23 cellular contexts compared by ENCODE assay signal in the genomic region with DNA sequence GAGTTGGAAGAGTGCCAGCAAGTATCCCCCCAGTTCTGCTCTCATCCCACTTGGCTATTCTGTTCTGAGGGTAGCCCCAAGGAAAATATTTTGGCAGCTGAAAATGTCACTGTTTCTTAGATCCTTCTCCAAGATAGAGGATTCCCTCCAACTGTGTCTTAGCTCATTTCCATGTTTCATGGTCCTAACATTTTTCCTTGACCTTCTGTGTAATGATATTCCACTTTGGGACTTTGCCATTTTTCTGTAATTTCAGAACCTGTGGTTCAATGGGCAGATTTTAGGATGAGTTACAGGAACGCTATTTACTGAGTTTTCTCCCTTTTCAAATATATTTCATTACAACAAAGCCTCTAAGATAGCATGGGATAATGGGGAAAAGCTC. TPM values are rescaled to one million over a fixed set of nuclear protein-coding genes. Genes with fewer than 3 reads are reported as not detected.
DNase-seq lines count a peak whose midpoint lies in the region; ATAC-seq, FAIRE-seq and TF ChIP-seq lines count a peak whose summit lies in the region.
"Had no signal": no experiment of that assay in that cellular context is flagged by ENCODE, and none has a peak within 500 bp of the region (broad histone marks: within the 10 kb centered on the region; RNA-seq: fewer than 3 reads in every experiment).

No MANE protein-coding gene starts in this region.

- H3K27ac ChIP-seq in A549 (peak overlapping the region; percentile 69 to 73), PC-9 (no peak overlapping the region), endodermal cell (ENCODE audit: low read depth, low read length) (no peak overlapping the region), mucosa of rectum (ENCODE audit: low read depth in 2 of 2, low read length in 2 of 2) (peak overlapping the region; percentile 93 to 94), uterus (no peak overlapping the region)
- H3K27ac ChIP-seq: BLaER1 treated with 17β-estradiol and CSF1 and Interleukin-3, amounts not matched to agents 10 nM and 100 nM; neural progenitor cell; SK-N-MC had no signal

- H2AFZ ChIP-seq in PC-9: no peak overlapping the region
- H2AFZ ChIP-seq: neural progenitor cell had no signal

- H3K4me1 ChIP-seq in A549: peaks cover 39% of the 10 kb centered on the region
- H3K4me1 ChIP-seq in PC-9 (replicated peaks; ENCODE audit: insufficient read depth): peaks cover 42% of the 10 kb centered on the region
- peaks cover 31% of the 10 kb centered on the region for H3K4me1 ChIP-seq in endodermal cell (ENCODE audit: control insufficient read depth, insufficient read depth, low read length)
- peaks cover 37 to 62% of the 10 kb centered on the region in 2 donors for H3K4me1 ChIP-seq in mucosa of rectum (ENCODE audit: control insufficient read depth in 2 of 2, insufficient read depth in 2 of 2, low read length in 2 of 2)
- H3K4me1 ChIP-seq in uterus: peaks cover 0 to 4% of the 10 kb centered on the region in 2 donors
- H3K4me1 ChIP-seq: neural progenitor cell had no signal

- ATAC-seq in A549: no peak
- ATAC-seq: T-helper 17 cell had no signal

- H3K79me2 ChIP-seq in PC-9 (ENCODE audit: low read depth): no peaks in the 10 kb centered on the region

- no peak overlapping the region for H3K9ac ChIP-seq in endodermal cell (ENCODE audit: extremely low read depth, low read length, poor library complexity, severe bottlenecking)
- peak overlapping the region in 1 of 2 donors; percentile 77 for H3K9ac ChIP-seq in mucosa of rectum (ENCODE audit: low read depth in 1 of 2, low read length in 2 of 2)
- H3K9ac ChIP-seq: BLaER1 treated with 17β-estradiol and CSF1 and Interleukin-3, amounts not matched to agents 10 nM and 100 nM; neural progenitor cell had no signal

- no peaks in the 10 kb centered on the region for H3K9me3 Mint-ChIP-seq in endodermal cell
- H3K9me3 Mint-ChIP-seq: activated CD4-positive, alpha-beta T cell treated with anti-CD3 and anti-CD28 coated beads, Interleukin-2, amount 10 ng/mL, durations not matched to agents 7 days and 5 days; immature natural killer cell; neural progenitor cell; stimulated activated naive CD8-positive, alpha-beta T cell treated with anti-CD3 and anti-CD28 coated beads, Interleukin-15, Interleukin-2, amounts not matched to agents 100 ng/mL and 50 ng/mL, for 24 hours had no signal

- H3K4me2 ChIP-seq in A549 (peak overlapping the region; percentile 70), PC-9 (peak overlapping the region; percentile 27; the same call in 1 of the 2 replicates)
- H3K4me2 ChIP-seq: neural progenitor cell had no signal

- H3F3A ChIP-seq in PC-9 (ENCODE audit: insufficient read depth, low read depth): peaks cover 12% of the 10 kb centered on the region; the same call in 1 of the 2 replicates

- H4K20me1 ChIP-seq in PC-9 (ENCODE audit: insufficient read depth): no peaks in the 10 kb centered on the region

- no peak for TF ChIP-seq POLR2A in A549 (IDR thresholded peaks at IDR 0.05; ENCODE audit: low read length)
- no peak for TF ChIP-seq POLR2A in uterus (IDR thresholded peaks at IDR 0.05)

- H3K9me3 ChIP-seq in A549: no peaks in the 10 kb centered on the region
- no peaks in the 10 kb centered on the region for H3K9me3 ChIP-seq in PC-9 (ENCODE audit: insufficient read depth, low read depth)
- H3K9me3 ChIP-seq in endodermal cell (ENCODE audit: control insufficient read depth, low read length): no peaks in the 10 kb centered on the region
- H3K9me3 ChIP-seq in mucosa of rectum (ENCODE audit: control insufficient read depth in 2 of 2, low read length in 2 of 2): no peaks in the 10 kb centered on the region
- H3K9me3 ChIP-seq in uterus: no peaks in the 10 kb centered on the region
- H3K9me3 ChIP-seq: BLaER1 treated with 17β-estradiol and CSF1 and Interleukin-3, amounts not matched to agents 10 nM and 100 nM had no signal

- no peaks in the 10 kb centered on the region for H3K36me3 Mint-ChIP-seq in endodermal cell (ENCODE audit: low read depth)
- H3K36me3 Mint-ChIP-seq: neural progenitor cell had no signal

- H3K27me3 ChIP-seq in PC-9 (ENCODE audit: insufficient read depth, low read depth) (no peaks in the 10 kb centered on the region), endodermal cell (ENCODE audit: control insufficient read depth, insufficient read depth, low read length, poor library complexity, severe bottlenecking) (no peaks in the 10 kb centered on the region), mucosa of rectum (ENCODE audit: control insufficient read depth in 2 of 2, insufficient read depth in 2 of 2, low read length in 2 of 2) (no peaks in the 10 kb centered on the region), uterus (no peaks in the 10 kb centered on the region)
- H3K27me3 ChIP-seq: BLaER1 treated with 17β-estradiol and CSF1 and Interleukin-3, amounts not matched to agents 10 nM and 100 nM; neural progenitor cell had no signal

- DNase-seq in A549 (ENCODE audit: low read depth in 1 of 2, low spot score in 1 of 2) (no peak), PC-9 (no peak), endodermal cell (no peak), NCI-H510A (lab: John Stamatoyannopoulos, UW) (no peak), uterus (no peak), NCI-H2196 (lab: John Stamatoyannopoulos, UW; ENCODE audit: unreplicated experiment) (no peak), NK-92 (lab: John Stamatoyannopoulos, UW; ENCODE audit: unreplicated experiment) (no peak)
- DNase-seq: activated CD4-positive, alpha-beta T cell treated with anti-CD3 and anti-CD28 coated beads, Interleukin-2, amount 10 ng/mL, durations not matched to agents 7 days and 5 days; activated CD8-positive, alpha-beta memory T cell treated with anti-CD3 and anti-CD28 coated beads, Interleukin-2, amount 50 U/mL, for 4 hours; cortex of kidney; immature natural killer cell; left ventricle myocardium superior; NCI-H1105; NCI-H2081 treated with DMSO at 0.1 percent for 48 hours; NCI-H446 treated with DMSO at 0.1 percent for 48 hours; RPMI8226; T-helper 17 cell had no signal

- intact Hi-C loops in PC-9 (cut with micrococcal nuclease; ENCODE audit: unreplicated experiment): no loop called here
- intact Hi-C loops in uterus (cut with DNase I; ENCODE audit: low total_unique reads): no loop called here

- peaks cover 68% of the 10 kb centered on the region for H3K4me1 Mint-ChIP-seq in endodermal cell

- TF ChIP-seq RAD21 in A549 (conservative IDR thresholded peaks at IDR 0.05 in 1 of 2, IDR thresholded peaks at IDR 0.05 in 1 of 2): no peak

- no peak for TF ChIP-seq EP300 in A549 (IDR thresholded peaks at IDR 0.05)

- TF ChIP-seq CTCF in A549 (IDR thresholded peaks at IDR 0.05) (no peak), PC-9 (conservative IDR thresholded peaks at IDR 0.05) (no peak), endodermal cell (conservative IDR thresholded peaks at IDR 0.05) (no peak), uterus (IDR thresholded peaks at IDR 0.05) (no peak)

- no peaks in the 10 kb centered on the region for H3K9me2 ChIP-seq in PC-9 (ENCODE audit: insufficient read depth)

- H3K27me3 Mint-ChIP-seq in endodermal cell (ENCODE audit: insufficient read depth): no peaks in the 10 kb centered on the region
- H3K27me3 Mint-ChIP-seq: activated CD4-positive, alpha-beta T cell treated with anti-CD3 and anti-CD28 coated beads, Interleukin-2, amount 10 ng/mL, durations not matched to agents 7 days and 5 days; stimulated activated naive CD8-positive, alpha-beta T cell treated with anti-CD3 and anti-CD28 coated beads, Interleukin-15, Interleukin-2, amounts not matched to agents 100 ng/mL and 50 ng/mL, for 24 hours; T-helper 17 cell had no signal

- H3K27ac Mint-ChIP-seq in endodermal cell: no peak overlapping the region
- H3K27ac Mint-ChIP-seq: activated CD4-positive, alpha-beta T cell treated with anti-CD3 and anti-CD28 coated beads, Interleukin-2, amount 10 ng/mL, durations not matched to agents 7 days and 5 days; neural progenitor cell; T-helper 17 cell had no signal

- WGBS in A549 (ENCODE audit: missing lambda C conversion rate): 89% methylated on average over 1 of the region's 1 CpG
- 80% methylated on average over 1 of the region's 1 CpG; no CpG with 5 or more reads in 1 of the 2 experiments for WGBS in endodermal cell (ENCODE audit: insufficient coverage in 1 of 2, insufficient read length in 1 of 2), 2 experiments

- BruUV-seq in PC-9 (replicated peaks; lab: Mats Ljungman, UMichigan): no TSS peak

- no peak overlapping the region for H3K4me3 ChIP-seq in A549
- no peak overlapping the region for H3K4me3 ChIP-seq in PC-9
- H3K4me3 ChIP-seq in endodermal cell (ENCODE audit: low read length): peak overlapping the region; percentile 32
- H3K4me3 ChIP-seq in mucosa of rectum (ENCODE audit: low read length in 2 of 2): peak overlapping the region in 1 of 2 donors; percentile 3
- H3K4me3 ChIP-seq in uterus: no peak overlapping the region
- H3K4me3 ChIP-seq: BLaER1 treated with 17β-estradiol and CSF1 and Interleukin-3, amounts not matched to agents 10 nM and 100 nM; neural progenitor cell; SK-N-MC had no signal

- CTCF ChIA-PET in A549 (lab: Yijun Ruan, JAX) (interaction anchor here (0.8 to 10.8 kb wide), 7 partner anchors 13 to 169 kb away, joined by 3 to 173 read pairs (median 5); no protein-coding TSS in a partner anchor), PC-9 (lab: Charles Lee) (interaction anchor here (0.5 kb wide), 2 partner anchors 16 to 115 kb away, joined by 5 read pairs; no protein-coding TSS in a partner anchor)

- H3K36me3 ChIP-seq in PC-9 (ENCODE audit: low read depth): no peaks in the 10 kb centered on the region
- no peaks in the 10 kb centered on the region for H3K36me3 ChIP-seq in endodermal cell (ENCODE audit: control insufficient read depth, insufficient read depth, low read length)
- H3K36me3 ChIP-seq in mucosa of rectum (ENCODE audit: control insufficient read depth in 2 of 2, insufficient read depth in 2 of 2, low read length in 2 of 2): no peaks in the 10 kb centered on the region
- no peaks in the 10 kb centered on the region for H3K36me3 ChIP-seq in uterus
- H3K36me3 ChIP-seq: neural progenitor cell had no signal

- POLR2A ChIA-PET in A549 (lab: Yijun Ruan, JAX): no interaction called here
- POLR2A ChIA-PET in PC-9 (lab: Charles Lee; ENCODE audit: unreplicated experiment): interaction anchor here (0.5 kb wide), 1 partner anchor 126 kb away, joined by 10 read pairs; no protein-coding TSS in a partner anchor

- H3K4me3 Mint-ChIP-seq in endodermal cell: no peak overlapping the region
- H3K4me3 Mint-ChIP-seq: activated CD4-positive, alpha-beta T cell treated with anti-CD3 and anti-CD28 coated beads, Interleukin-2, amount 10 ng/mL, durations not matched to agents 7 days and 5 days; neural progenitor cell; stimulated activated naive CD8-positive, alpha-beta T cell treated with anti-CD3 and anti-CD28 coated beads, Interleukin-15, Interleukin-2, amounts not matched to agents 100 ng/mL and 50 ng/mL, for 24 hours; T-helper 17 cell had no signal

- no peak for FAIRE-seq in A549 (lab: Jason Lieb, UNC)
- FAIRE-seq: GM19239 had no signal

RNA-seq across cellular contexts. Expression of a gene that starts 34.7 kb away (rescaled TPM):
- polyA plus RNA-seq in A549 (2011; rRNA removed) (31.8 and 34.7 TPM in 2 replicates), A549 (2017; fragmentation: RNase III; extraction: RNeasy Plus Mini Kit Qiagen cat#74134 plus additional on column Dnase treatment) (18.5 to 19.1 TPM (median 18.8 TPM) in 3 replicates)
- polyA plus RNA-seq in A549 (2012; cell fraction: cytosol; rRNA removed): 16.2 and 22.3 TPM in 2 replicates
- 7.5 and 9.9 TPM in 2 replicates for polyA plus RNA-seq in A549 (2012; cell fraction: nucleus; rRNA removed)
- polyA minus RNA-seq in A549 (2011; rRNA and poly(A)+ RNA removed): 39.6 and 56.0 TPM in 2 replicates
- total RNA-seq in PC-9 (2021) (9.8 and 11.2 TPM in 2 replicates), endodermal cell (10 to 100 TPM; 16.2 to 27.4 TPM), uterus (100 to 1,000 TPM in 1 of 4 donors, 10 to 100 TPM in 3; 15.0 to 162 (median 18.1) TPM)
- polyA plus RNA-seq in endodermal cell (2013, experiment 1 of 2): 23.4 TPM
- 19.8 TPM for polyA plus RNA-seq in endodermal cell (2013, experiment 2 of 2)

RNA-seq across cellular contexts. Expression of a gene that starts 44.0 kb away (rescaled TPM):
- polyA plus RNA-seq in A549 (2011; rRNA removed) (0.39 and 0.66 TPM in 2 replicates), A549 (2017; fragmentation: RNase III; extraction: RNeasy Plus Mini Kit Qiagen cat#74134 plus additional on column Dnase treatment) (0.80 to 0.90 TPM (median 0.83 TPM) in 3 replicates)
- polyA plus RNA-seq in A549 (2012; cell fraction: cytosol; rRNA removed): 0.17 and 0.23 TPM in 2 replicates
- polyA plus RNA-seq in A549 (2012; cell fraction: nucleus; rRNA removed): 2.7 and 3.2 TPM in 2 replicates
- polyA minus RNA-seq in A549 (2011; rRNA and poly(A)+ RNA removed): 1.1 TPM in 2 replicates
- total RNA-seq in PC-9 (2021) (7.1 and 7.9 TPM in 2 replicates), endodermal cell (1 to 10 TPM in 1 of 2 donors, under 1 TPM in 1; 0.46 to 1.9 TPM), uterus (1 to 10 TPM in 2 of 4 donors, under 1 TPM in 1, not detected in 1; 0.26 to 8.1 (median 1.8) TPM)
- polyA plus RNA-seq in endodermal cell (2013, experiment 1 of 2): 0.28 TPM
- 0.37 TPM for polyA plus RNA-seq in endodermal cell (2013, experiment 2 of 2)

RNA-seq across cellular contexts. Expression of a gene that starts 50.8 kb away (rescaled TPM):
- polyA plus RNA-seq in A549 (2011; rRNA removed) (22.1 and 27.6 TPM in 2 replicates), A549 (2017; fragmentation: RNase III; extraction: RNeasy Plus Mini Kit Qiagen cat#74134 plus additional on column Dnase treatment) (22.4 to 24.0 TPM (median 23.6 TPM) in 3 replicates)
- polyA plus RNA-seq in A549 (2012; cell fraction: cytosol; rRNA removed): 41.0 and 41.2 TPM in 2 replicates
- polyA plus RNA-seq in A549 (2012; cell fraction: nucleus; rRNA removed): 83.3 and 89.3 TPM in 2 replicates
- 12.2 and 14.7 TPM in 2 replicates for polyA minus RNA-seq in A549 (2011; rRNA and poly(A)+ RNA removed)
- total RNA-seq in PC-9 (2021) (36.5 and 37.1 TPM in 2 replicates), endodermal cell (10 to 100 TPM; 27.7 to 33.2 TPM), uterus (10 to 100 TPM in 3 of 4 donors, 1 to 10 TPM in 1; 3.1 to 56.2 (median 35.8) TPM)
- polyA plus RNA-seq in endodermal cell (2013, experiment 1 of 2): 32.1 TPM
- polyA plus RNA-seq in endodermal cell (2013, experiment 2 of 2): 26.7 TPM

RNA-seq across cellular contexts. Expression of a gene that starts 52.2 kb away (rescaled TPM):
- polyA plus RNA-seq in A549 (2011; rRNA removed): 67.5 and 83.2 TPM in 2 replicates
- polyA plus RNA-seq in A549 (2012; cell fraction: cytosol; rRNA removed): 48.2 and 58.2 TPM in 2 replicates
- polyA plus RNA-seq in A549 (2012; cell fraction: nucleus; rRNA removed): 60.7 and 75.4 TPM in 2 replicates
- 42.7 to 53.3 TPM (median 52.8 TPM) in 3 replicates for polyA plus RNA-seq in A549 (2017; fragmentation: RNase III; extraction: RNeasy Plus Mini Kit Qiagen cat#74134 plus additional on column Dnase treatment)
- polyA minus RNA-seq in A549 (2011; rRNA and poly(A)+ RNA removed): 105 and 129 TPM in 2 replicates
- total RNA-seq in PC-9 (2021): 77.0 and 84.4 TPM in 2 replicates
- 10 to 100 TPM; 67.0 to 73.4 TPM for total RNA-seq in endodermal cell
- 71.3 TPM for polyA plus RNA-seq in endodermal cell (2013, experiment 1 of 2)
- 63.5 TPM for polyA plus RNA-seq in endodermal cell (2013, experiment 2 of 2)
- total RNA-seq in uterus: 100 to 1,000 TPM in 1 of 4 donors, 10 to 100 TPM in 3; 18.2 to 216 (median 74.9) TPM

Comparison
In these comparisons a context has a peak if more than half of its experiments do, and no peak if none do; other contexts are left out.
1. H3K27ac ChIP-seq: peak in A549 (2 of 2) and mucosa of rectum (2 of 2); none in PC-9 (single experiment), endodermal cell (single experiment) and uterus (0 of 2).